ENCODE assay signal across 1 cellular context in the genomic region with DNA sequence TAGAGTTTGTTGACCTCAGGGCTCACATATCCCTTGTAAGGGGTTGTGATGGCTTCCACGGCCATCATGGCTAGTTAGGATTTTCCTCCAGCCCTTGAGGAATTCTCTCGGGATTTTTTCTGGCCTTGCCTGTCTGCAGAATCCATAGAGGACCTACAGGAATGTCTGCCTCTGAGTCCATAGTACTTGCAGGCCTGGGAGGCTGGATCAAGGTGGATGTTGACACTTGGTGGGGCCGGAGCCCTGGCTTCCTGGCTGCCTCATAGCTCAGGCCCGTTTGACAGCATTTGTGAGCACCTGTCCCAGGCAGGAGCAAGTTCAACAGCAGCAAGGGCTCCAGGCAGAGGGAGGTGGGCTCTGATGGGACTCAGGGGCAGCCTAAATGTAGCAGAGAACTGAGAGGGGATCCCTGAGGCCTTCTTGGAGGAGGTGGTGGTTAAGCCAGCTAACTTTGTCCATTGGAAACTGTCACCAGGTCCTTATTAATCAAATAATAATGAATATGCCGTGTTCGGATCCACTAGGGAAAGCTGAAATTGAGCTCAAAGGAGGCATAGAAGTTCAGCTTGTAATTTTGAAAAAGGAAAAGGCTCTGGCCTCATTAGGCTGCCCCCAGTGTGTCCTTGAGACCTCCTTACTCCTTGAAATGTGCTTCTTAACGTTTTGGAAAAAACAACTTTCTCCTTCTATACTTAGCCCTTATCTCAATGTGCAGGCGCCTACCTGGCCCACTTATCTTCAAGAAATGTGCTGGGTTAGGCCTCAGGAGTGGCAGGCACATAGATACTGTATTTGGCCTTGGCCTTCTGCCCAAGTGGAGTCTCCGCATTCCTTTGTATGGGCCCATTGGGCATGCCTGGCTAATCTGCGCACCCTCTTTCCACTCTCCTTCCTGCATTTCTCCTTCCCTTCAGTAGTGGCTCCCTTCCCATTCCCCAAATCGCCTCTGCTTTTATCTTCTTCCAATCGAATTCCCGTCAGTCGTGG.
TF ChIP-seq lines count a peak whose summit lies in the region.

No MANE protein-coding gene starts in this region.

TF ChIP-seq in HepG2, 621 proteins besides CTCF, POLR2A, EP300 and RAD21 (continued from another document and continues in another):
- TF ChIP-seq, protein P1, sequence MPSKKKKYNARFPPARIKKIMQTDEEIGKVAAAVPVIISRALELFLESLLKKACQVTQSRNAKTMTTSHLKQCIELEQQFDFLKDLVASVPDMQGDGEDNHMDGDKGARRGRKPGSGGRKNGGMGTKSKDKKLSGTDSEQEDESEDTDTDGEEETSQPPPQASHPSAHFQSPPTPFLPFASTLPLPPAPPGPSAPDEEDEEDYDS (CRISPR knock-in tag; IDR thresholded peaks at IDR 0.05): peak; percentile 15; the same call in 1 of the 2 replicates
- no peak for TF ChIP-seq KDM5A (IDR thresholded peaks at IDR 0.05; ENCODE audit: borderline replicate concordance, low read length)
- TF ChIP-seq, protein P2, sequence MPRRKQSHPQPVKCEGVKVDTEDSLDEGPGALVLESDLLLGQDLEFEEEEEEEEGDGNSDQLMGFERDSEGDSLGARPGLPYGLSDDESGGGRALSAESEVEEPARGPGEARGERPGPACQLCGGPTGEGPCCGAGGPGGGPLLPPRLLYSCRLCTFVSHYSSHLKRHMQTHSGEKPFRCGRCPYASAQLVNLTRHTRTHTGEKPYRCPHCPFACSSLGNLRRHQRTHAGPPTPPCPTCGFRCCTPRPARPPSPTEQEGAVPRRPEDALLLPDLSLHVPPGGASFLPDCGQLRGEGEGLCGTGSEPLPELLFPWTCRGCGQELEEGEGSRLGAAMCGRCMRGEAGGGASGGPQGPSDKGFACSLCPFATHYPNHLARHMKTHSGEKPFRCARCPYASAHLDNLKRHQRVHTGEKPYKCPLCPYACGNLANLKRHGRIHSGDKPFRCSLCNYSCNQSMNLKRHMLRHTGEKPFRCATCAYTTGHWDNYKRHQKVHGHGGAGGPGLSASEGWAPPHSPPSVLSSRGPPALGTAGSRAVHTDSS (CRISPR knock-in tag; conservative IDR thresholded peaks at IDR 0.05): no peak
- no peak for TF ChIP-seq POLR2AphosphoS5 (IDR thresholded peaks at IDR 0.05; ENCODE audit: low read depth, low read length)
- peak; percentile 81; the same call in 1 of the 2 replicates for TF ChIP-seq ETV5 (CRISPR knock-in tag; IDR thresholded peaks at IDR 0.05; ENCODE audit: borderline replicate concordance)
- TF ChIP-seq ELF3 (CRISPR knock-in tag; IDR thresholded peaks at IDR 0.05): 0 out of 2 replicates have a peak, but pooled peaks have one; percentile 41
- TF ChIP-seq, protein P3, sequence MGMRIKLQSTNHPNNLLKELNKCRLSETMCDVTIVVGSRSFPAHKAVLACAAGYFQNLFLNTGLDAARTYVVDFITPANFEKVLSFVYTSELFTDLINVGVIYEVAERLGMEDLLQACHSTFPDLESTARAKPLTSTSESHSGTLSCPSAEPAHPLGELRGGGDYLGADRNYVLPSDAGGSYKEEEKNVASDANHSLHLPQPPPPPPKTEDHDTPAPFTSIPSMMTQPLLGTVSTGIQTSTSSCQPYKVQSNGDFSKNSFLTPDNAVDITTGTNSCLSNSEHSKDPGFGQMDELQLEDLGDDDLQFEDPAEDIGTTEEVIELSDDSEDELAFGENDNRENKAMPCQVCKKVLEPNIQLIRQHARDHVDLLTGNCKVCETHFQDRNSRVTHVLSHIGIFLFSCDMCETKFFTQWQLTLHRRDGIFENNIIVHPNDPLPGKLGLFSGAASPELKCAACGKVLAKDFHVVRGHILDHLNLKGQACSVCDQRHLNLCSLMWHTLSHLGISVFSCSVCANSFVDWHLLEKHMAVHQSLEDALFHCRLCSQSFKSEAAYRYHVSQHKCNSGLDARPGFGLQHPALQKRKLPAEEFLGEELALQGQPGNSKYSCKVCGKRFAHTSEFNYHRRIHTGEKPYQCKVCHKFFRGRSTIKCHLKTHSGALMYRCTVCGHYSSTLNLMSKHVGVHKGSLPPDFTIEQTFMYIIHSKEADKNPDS (CRISPR knock-in tag; IDR thresholded peaks at IDR 0.05): no peak
- TF ChIP-seq ARHGAP35 (CRISPR knock-in tag; IDR thresholded peaks at IDR 0.05; ENCODE audit: borderline replicate concordance): no peak
- TF ChIP-seq ZNF468 (CRISPR knock-in tag; IDR thresholded peaks at IDR 0.05): no peak
- TF ChIP-seq, protein P4, sequence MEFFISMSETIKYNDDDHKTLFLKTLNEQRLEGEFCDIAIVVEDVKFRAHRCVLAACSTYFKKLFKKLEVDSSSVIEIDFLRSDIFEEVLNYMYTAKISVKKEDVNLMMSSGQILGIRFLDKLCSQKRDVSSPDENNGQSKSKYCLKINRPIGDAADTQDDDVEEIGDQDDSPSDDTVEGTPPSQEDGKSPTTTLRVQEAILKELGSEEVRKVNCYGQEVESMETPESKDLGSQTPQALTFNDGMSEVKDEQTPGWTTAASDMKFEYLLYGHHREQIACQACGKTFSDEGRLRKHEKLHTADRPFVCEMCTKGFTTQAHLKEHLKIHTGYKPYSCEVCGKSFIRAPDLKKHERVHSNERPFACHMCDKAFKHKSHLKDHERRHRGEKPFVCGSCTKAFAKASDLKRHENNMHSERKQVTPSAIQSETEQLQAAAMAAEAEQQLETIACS (CRISPR knock-in tag; IDR thresholded peaks at IDR 0.05): no peak
- TF ChIP-seq, protein P5, sequence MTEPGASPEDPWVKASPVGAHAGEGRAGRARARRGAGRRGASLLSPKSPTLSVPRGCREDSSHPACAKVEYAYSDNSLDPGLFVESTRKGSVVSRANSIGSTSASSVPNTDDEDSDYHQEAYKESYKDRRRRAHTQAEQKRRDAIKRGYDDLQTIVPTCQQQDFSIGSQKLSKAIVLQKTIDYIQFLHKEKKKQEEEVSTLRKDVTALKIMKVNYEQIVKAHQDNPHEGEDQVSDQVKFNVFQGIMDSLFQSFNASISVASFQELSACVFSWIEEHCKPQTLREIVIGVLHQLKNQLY (CRISPR knock-in tag; IDR thresholded peaks at IDR 0.05): peak; percentile 48; the same call in 1 of the 2 replicates
- TF ChIP-seq NR2F6 (IDR thresholded peaks at IDR 0.05): no peak
- peak; percentile 39; the same call in 1 of the 2 replicates for TF ChIP-seq NR2F6 (CRISPR knock-in tag; IDR thresholded peaks at IDR 0.05)
- no peak for TF ChIP-seq KLF13 (CRISPR knock-in tag; IDR thresholded peaks at IDR 0.05)
- TF ChIP-seq, protein P6, sequence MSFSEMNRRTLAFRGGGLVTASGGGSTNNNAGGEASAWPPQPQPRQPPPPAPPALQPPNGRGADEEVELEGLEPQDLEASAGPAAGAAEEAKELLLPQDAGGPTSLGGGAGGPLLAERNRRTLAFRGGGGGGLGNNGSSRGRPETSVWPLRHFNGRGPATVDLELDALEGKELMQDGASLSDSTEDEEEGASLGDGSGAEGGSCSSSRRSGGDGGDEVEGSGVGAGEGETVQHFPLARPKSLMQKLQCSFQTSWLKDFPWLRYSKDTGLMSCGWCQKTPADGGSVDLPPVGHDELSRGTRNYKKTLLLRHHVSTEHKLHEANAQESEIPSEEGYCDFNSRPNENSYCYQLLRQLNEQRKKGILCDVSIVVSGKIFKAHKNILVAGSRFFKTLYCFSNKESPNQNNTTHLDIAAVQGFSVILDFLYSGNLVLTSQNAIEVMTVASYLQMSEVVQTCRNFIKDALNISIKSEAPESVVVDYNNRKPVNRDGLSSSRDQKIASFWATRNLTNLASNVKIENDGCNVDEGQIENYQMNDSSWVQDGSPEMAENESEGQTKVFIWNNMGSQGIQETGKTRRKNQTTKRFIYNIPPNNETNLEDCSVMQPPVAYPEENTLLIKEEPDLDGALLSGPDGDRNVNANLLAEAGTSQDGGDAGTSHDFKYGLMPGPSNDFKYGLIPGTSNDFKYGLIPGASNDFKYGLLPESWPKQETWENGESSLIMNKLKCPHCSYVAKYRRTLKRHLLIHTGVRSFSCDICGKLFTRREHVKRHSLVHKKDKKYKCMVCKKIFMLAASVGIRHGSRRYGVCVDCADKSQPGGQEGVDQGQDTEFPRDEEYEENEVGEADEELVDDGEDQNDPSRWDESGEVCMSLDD (CRISPR knock-in tag; IDR thresholded peaks at IDR 0.05; ENCODE audit: borderline replicate concordance): no peak
- TF ChIP-seq, protein P7, sequence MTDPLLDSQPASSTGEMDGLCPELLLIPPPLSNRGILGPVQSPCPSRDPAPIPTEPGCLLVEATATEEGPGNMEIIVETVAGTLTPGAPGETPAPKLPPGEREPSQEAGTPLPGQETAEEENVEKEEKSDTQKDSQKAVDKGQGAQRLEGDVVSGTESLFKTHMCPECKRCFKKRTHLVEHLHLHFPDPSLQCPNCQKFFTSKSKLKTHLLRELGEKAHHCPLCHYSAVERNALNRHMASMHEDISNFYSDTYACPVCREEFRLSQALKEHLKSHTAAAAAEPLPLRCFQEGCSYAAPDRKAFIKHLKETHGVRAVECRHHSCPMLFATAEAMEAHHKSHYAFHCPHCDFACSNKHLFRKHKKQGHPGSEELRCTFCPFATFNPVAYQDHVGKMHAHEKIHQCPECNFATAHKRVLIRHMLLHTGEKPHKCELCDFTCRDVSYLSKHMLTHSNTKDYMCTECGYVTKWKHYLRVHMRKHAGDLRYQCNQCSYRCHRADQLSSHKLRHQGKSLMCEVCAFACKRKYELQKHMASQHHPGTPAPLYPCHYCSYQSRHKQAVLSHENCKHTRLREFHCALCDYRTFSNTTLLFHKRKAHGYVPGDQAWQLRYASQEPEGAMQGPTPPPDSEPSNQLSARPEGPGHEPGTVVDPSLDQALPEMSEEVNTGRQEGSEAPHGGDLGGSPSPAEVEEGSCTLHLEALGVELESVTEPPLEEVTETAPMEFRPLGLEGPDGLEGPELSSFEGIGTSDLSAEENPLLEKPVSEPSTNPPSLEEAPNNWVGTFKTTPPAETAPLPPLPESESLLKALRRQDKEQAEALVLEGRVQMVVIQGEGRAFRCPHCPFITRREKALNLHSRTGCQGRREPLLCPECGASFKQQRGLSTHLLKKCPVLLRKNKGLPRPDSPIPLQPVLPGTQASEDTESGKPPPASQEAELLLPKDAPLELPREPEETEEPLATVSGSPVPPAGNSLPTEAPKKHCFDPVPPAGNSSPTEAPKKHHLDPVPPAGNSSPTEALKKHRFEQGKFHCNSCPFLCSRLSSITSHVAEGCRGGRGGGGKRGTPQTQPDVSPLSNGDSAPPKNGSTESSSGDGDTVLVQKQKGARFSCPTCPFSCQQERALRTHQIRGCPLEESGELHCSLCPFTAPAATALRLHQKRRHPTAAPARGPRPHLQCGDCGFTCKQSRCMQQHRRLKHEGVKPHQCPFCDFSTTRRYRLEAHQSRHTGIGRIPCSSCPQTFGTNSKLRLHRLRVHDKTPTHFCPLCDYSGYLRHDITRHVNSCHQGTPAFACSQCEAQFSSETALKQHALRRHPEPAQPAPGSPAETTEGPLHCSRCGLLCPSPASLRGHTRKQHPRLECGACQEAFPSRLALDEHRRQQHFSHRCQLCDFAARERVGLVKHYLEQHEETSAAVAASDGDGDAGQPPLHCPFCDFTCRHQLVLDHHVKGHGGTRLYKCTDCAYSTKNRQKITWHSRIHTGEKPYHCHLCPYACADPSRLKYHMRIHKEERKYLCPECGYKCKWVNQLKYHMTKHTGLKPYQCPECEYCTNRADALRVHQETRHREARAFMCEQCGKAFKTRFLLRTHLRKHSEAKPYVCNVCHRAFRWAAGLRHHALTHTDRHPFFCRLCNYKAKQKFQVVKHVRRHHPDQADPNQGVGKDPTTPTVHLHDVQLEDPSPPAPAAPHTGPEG (CRISPR knock-in tag; IDR thresholded peaks at IDR 0.05): no peak
- TF ChIP-seq ZNF460 (CRISPR knock-in tag; IDR thresholded peaks at IDR 0.05; ENCODE audit: borderline replicate concordance): no peak
- peak; percentile 78 for TF ChIP-seq RARA (CRISPR knock-in tag; IDR thresholded peaks at IDR 0.05)
- TF ChIP-seq, protein P8, sequence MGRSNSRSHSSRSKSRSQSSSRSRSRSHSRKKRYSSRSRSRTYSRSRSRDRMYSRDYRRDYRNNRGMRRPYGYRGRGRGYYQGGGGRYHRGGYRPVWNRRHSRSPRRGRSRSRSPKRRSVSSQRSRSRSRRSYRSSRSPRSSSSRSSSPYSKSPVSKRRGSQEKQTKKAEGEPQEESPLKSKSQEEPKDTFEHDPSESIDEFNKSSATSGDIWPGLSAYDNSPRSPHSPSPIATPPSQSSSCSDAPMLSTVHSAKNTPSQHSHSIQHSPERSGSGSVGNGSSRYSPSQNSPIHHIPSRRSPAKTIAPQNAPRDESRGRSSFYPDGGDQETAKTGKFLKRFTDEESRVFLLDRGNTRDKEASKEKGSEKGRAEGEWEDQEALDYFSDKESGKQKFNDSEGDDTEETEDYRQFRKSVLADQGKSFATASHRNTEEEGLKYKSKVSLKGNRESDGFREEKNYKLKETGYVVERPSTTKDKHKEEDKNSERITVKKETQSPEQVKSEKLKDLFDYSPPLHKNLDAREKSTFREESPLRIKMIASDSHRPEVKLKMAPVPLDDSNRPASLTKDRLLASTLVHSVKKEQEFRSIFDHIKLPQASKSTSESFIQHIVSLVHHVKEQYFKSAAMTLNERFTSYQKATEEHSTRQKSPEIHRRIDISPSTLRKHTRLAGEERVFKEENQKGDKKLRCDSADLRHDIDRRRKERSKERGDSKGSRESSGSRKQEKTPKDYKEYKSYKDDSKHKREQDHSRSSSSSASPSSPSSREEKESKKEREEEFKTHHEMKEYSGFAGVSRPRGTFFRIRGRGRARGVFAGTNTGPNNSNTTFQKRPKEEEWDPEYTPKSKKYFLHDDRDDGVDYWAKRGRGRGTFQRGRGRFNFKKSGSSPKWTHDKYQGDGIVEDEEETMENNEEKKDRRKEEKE (IDR thresholded peaks at IDR 0.05): no peak
- TF ChIP-seq SKI (IDR thresholded peaks at IDR 0.05; ENCODE audit: partially characterized antibody): peak; percentile 67
- TF ChIP-seq ZFP1 (CRISPR knock-in tag; IDR thresholded peaks at IDR 0.05): no peak
